Comparison of ENCODE assay signal across 1 cellular context in genomic region chr7:30511973-30512662, GRCh38.
TF ChIP-seq lines count a peak whose summit lies in the region.

No MANE protein-coding gene starts in this region.

TF ChIP-seq in GM23338, 12 proteins besides CTCF, POLR2A, EP300 and RAD21 (continued from another document):
- TF ChIP-seq ZNF114 (CRISPR knock-in tag; IDR thresholded peaks at IDR 0.05) (no peak), EZH2phosphoT487 (IDR thresholded peaks at IDR 0.05; ENCODE audit: unreplicated experiment) (no peak), CREB1 (CRISPR knock-in tag; IDR thresholded peaks at IDR 0.05; ENCODE audit: low read depth) (no peak)
